10 cellular contexts compared by ENCODE assay signal in genomic region chr20:44208770-44209169, GRCh38. TPM values are rescaled to one million over a fixed set of nuclear protein-coding genes. Genes with fewer than 3 reads are reported as not detected.
DNase-seq lines count a peak whose midpoint lies in the region; ATAC-seq and TF ChIP-seq lines count a peak whose summit lies in the region.
"Had no signal": no experiment of that assay in that cellular context is flagged by ENCODE, and none has a peak within 500 bp of the region (broad histone marks: within the 10 kb centered on the region; RNA-seq: fewer than 3 reads in every experiment).

No MANE protein-coding gene starts in this region.

- intact Hi-C loops in cardiac septum (cut with DNase I), result no loop called here
- intact Hi-C loops in transverse colon (cut with DNase I; ENCODE audit: low total_unique reads), result no loop called here

- H3K36me3 Mint-ChIP-seq in activated naive CD8-positive, alpha-beta T cell, result peaks cover 3% of the 10 kb centered on the region

- 11 to 17% methylated on average over 3 to 7 of the region's 7 CpGs for whole genome bisulfite sequencing in transverse colon (ENCODE audit: low coverage in 1 of 2), 2 donors

- H3K4me1 ChIP-seq in cardiac muscle cell (ENCODE audit: low read depth), result peaks cover 32% of the 10 kb centered on the region
- H3K4me1 ChIP-seq in iPS-20b (ENCODE audit: insufficient read depth, low read length), result peaks cover 11% of the 10 kb centered on the region
- H3K4me1 ChIP-seq in transverse colon, result peaks cover 13 to 62% (median 41%) of the 10 kb centered on the region in 4 donors

- H3K9me3 Mint-ChIP-seq in activated naive CD8-positive, alpha-beta T cell (ENCODE audit: low read depth), result no peaks in the 10 kb centered on the region

- peak overlapping the region; percentile 98 for H3K27ac Mint-ChIP-seq in activated naive CD8-positive, alpha-beta T cell

- H3K4me3 Mint-ChIP-seq in activated naive CD8-positive, alpha-beta T cell, result peak overlapping the region; percentile 97

- TF ChIP-seq EP300 in transverse colon (IDR thresholded peaks at IDR 0.05; ENCODE audit: low read depth), result no peak

- no peak for ATAC-seq in GM21737 (IDR thresholded peaks at IDR 0.05; ENCODE audit: unreplicated experiment)

- peaks cover 63% of the 10 kb centered on the region for H3K4me1 Mint-ChIP-seq in activated naive CD8-positive, alpha-beta T cell (ENCODE audit: low read depth)

- no peak for TF ChIP-seq POLR2A in transverse colon (IDR thresholded peaks at IDR 0.05)

- no peaks in the 10 kb centered on the region for H3K27me3 ChIP-seq in cardiac muscle cell
- no peaks in the 10 kb centered on the region for H3K27me3 ChIP-seq in iPS-20b (ENCODE audit: insufficient read depth, low read length)
- no peaks in the 10 kb centered on the region for H3K27me3 ChIP-seq in transverse colon

- H3K27ac ChIP-seq in cardiac muscle cell (peak overlapping the region; percentile 98), iPS-20b (ENCODE audit: low read length) (no peak overlapping the region), transverse colon (peak overlapping the region; percentile 97 to 100 (median 99))

- H3K9me3 ChIP-seq in cardiac muscle cell (ENCODE audit: low read depth), result no peaks in the 10 kb centered on the region
- no peaks in the 10 kb centered on the region for H3K9me3 ChIP-seq in iPS-20b (ENCODE audit: insufficient read depth, low read depth, low read length)
- H3K9me3 ChIP-seq in transverse colon, result no peaks in the 10 kb centered on the region

- peak overlapping the region; percentile 93; the same call in 1 of the 2 replicates for H3K9ac ChIP-seq in iPS-20b (ENCODE audit: low read depth, low read length)

- H3K36me3 ChIP-seq in cardiac muscle cell (peaks cover 2% of the 10 kb centered on the region), iPS-20b (ENCODE audit: insufficient read depth, low read depth, low read length) (peaks cover 27% of the 10 kb centered on the region), transverse colon (peaks cover 0 to 13% (median 0%) of the 10 kb centered on the region in 4 donors)

- DNase-seq in cardiac muscle cell (ENCODE audit: low read depth in 1 of 2, low spot score in 1 of 2), result peak in 1 of 2 donors; percentile 12
- no peak for DNase-seq in cardiac septum (ENCODE audit: low spot score)
- DNase-seq in transverse colon, result no peak
- no peak for DNase-seq in cerebellar cortex (ENCODE audit: low spot score)
- DNase-seq in stimulated activated naive CD4-positive, alpha-beta T cell treated with Interleukin-2 at 50 U/mL for 16 hours (lab: John Stamatoyannopoulos, UW), result no peak
- DNase-seq: NCI-H69 had no signal

- TF ChIP-seq CTCF in cardiac muscle cell (IDR thresholded peaks at IDR 0.05; ENCODE audit: low read depth, low read length), result no peak
- TF ChIP-seq CTCF in transverse colon (IDR thresholded peaks at IDR 0.05), result no peak

- in situ Hi-C loops in transverse colon (cut with MboI; ENCODE audit: low pct_ligation_motif_present in 1 of 4, low pct_unique_long_range_greater_than_20kb in 1 of 4, low sequenced_read_pairs in 3 of 4), result loop anchor here (25.0 kb wide), 2 partner anchors 254 to 404 kb away; no protein-coding TSS in a partner anchor

- no peaks in the 10 kb centered on the region for H3K27me3 Mint-ChIP-seq in activated naive CD8-positive, alpha-beta T cell

- H3K4me3 ChIP-seq in cardiac muscle cell (peak overlapping the region; percentile 73), iPS-20b (ENCODE audit: low read length) (peak overlapping the region; percentile 99), transverse colon (peak overlapping the region in 2 of 4 donors; percentile 84 to 97)

RNA-seq across cellular contexts. Expression of gene OSER1, which starts 1.8 kb away (rescaled TPM):
- total RNA-seq in cardiac muscle cell (28.5 and 28.6 TPM in 2 replicates), cardiac septum (28.4 TPM), transverse colon (10 to 100 TPM; 11.2 to 38.0 (median 26.2) TPM)
- 35.2 and 41.4 TPM in 2 replicates for polyA plus RNA-seq in cardiac muscle cell

RNA-seq across cellular contexts. Expression of gene JPH2, which starts 21.8 kb away (rescaled TPM):
- total RNA-seq in cardiac muscle cell (154 and 205 TPM in 2 replicates), cardiac septum (182 TPM), transverse colon (100 to 1,000 TPM in 1 of 4 donors, 10 to 100 TPM in 2, 1 to 10 TPM in 1; 9.8 to 216 (median 18.3) TPM)
- 97.2 and 142 TPM in 2 replicates for polyA plus RNA-seq in cardiac muscle cell

RNA-seq across cellular contexts. Expression of gene GDAP1L1, which starts 38.3 kb away (rescaled TPM):
- 3.9 and 5.2 TPM in 2 replicates for total RNA-seq in cardiac muscle cell
- 0.86 and 5.5 TPM in 2 replicates for polyA plus RNA-seq in cardiac muscle cell
- total RNA-seq in cardiac septum, result 0.67 TPM
- not detected for total RNA-seq in transverse colon
- total RNA-seq: lung had no signal
